Comparison of ENCODE assay signal across 1 cellular context in genomic region chr2:31363956-31364750, GRCh38.
TF ChIP-seq lines count a peak whose summit lies in the region.

No MANE protein-coding gene starts in this region.

TF ChIP-seq in IMR-90, 13 proteins besides CTCF, POLR2A, EP300 and RAD21:
- no peak for TF ChIP-seq ELK1 (IDR thresholded peaks at IDR 0.05; ENCODE audit: borderline replicate concordance, low read depth, low read length)
